Comparison of ENCODE assay signal across 1 cellular context in the genomic region with DNA sequence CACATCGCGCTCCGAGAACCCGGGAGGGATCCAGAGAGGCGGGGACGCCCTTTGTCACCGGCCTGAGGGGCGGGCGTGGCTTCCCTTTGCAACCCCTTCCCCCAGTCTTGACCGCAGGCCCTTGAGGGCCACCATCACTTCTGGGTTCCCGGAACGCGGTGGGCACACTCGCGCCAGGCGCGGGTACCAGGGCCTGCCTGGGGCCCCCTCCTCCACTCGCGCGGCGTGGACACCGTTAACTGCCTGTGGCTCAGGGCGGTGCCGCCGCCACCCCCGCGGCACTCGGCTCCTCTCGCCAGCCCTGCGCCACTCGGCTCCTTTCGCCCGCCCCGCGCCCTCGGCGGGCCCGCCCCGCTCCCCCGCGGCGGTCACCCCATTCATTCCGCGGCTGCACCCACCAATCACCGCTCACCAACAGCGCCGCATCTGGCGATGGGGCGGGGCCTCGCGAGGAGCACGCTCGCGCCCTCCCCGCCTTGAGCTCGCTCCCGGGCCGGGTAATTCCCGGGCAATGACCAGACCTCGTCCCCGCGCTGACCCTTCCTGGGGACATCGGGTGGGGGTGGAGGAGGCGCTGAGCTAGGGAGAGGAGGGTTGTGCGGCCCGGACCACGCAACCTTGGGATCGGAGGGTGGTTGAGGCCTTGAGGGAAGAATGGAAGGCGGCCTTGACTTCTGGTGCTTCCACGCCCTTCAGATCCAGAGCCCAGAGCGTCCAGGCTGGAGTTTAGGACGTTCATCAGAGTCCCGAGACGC.
TF ChIP-seq lines count a peak whose summit lies in the region.

No MANE protein-coding gene starts in this region.

TF ChIP-seq in K562, 482 proteins besides CTCF, POLR2A, EP300 and RAD21 (continued from another document and continues in another):
- TF ChIP-seq, protein P1, sequence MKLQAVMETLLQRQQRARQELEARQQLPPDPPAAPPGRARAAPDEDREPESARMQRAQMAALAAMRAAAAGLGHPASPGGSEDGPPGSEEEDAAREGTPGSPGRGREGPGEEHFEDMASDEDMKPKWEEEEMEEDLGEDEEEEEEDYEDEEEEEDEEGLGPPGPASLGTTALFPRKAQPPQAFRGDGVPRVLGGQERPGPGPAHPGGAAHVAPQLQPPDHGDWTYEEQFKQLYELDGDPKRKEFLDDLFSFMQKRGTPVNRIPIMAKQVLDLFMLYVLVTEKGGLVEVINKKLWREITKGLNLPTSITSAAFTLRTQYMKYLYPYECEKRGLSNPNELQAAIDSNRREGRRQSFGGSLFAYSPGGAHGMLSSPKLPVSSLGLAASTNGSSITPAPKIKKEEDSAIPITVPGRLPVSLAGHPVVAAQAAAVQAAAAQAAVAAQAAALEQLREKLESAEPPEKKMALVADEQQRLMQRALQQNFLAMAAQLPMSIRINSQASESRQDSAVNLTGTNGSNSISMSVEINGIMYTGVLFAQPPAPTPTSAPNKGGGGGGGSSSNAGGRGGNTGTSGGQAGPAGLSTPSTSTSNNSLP (IDR thresholded peaks at IDR 0.05; ENCODE audit: borderline replicate concordance, low read depth, low read length) = peak; percentile 37; the same call in 1 of the 2 replicates
- TF ChIP-seq ZEB2 (IDR thresholded peaks at IDR 0.05) (peak; percentile 50; the same call in 1 of the 2 replicates), ZBTB17 (CRISPR knock-in tag; IDR thresholded peaks at IDR 0.05) (peak; percentile 93), L3MBTL2 (IDR thresholded peaks at IDR 0.05) (peak; percentile 60), ZFX (CRISPR knock-in tag; IDR thresholded peaks at IDR 0.05) (peak; percentile 91), MAZ (CRISPR knock-in tag; conservative IDR thresholded peaks at IDR 0.05 in 1 of 2, IDR thresholded peaks at IDR 0.05 in 1 of 2) (peak; percentile 96 to 100), LARP7 (IDR thresholded peaks at IDR 0.05) (peak; percentile 66; the same call in 1 of the 2 replicates), KAT7 (CRISPR knock-in tag; IDR thresholded peaks at IDR 0.05; ENCODE audit: borderline replicate concordance) (no peak; the same call in 1 of the 2 replicates), FOXK2 (conservative IDR thresholded peaks at IDR 0.05 in 1 of 2, IDR thresholded peaks at IDR 0.05 in 1 of 2; ENCODE audit: low read depth in 2 of 2) (peak in 1 of 2 experiments; percentile 12; a peak in 1 of 4 replicates), ARID1B (IDR thresholded peaks at IDR 0.05) (peak; percentile 53), NFIX (CRISPR knock-in tag; IDR thresholded peaks at IDR 0.05; ENCODE audit: low read depth) (no peak), HMGN3 (IDR thresholded peaks at IDR 0.05; ENCODE audit: borderline replicate concordance, extremely low read depth, insufficient read length, low read depth, low read length) (peak; percentile 94), TOE1 (IDR thresholded peaks at IDR 0.05; ENCODE audit: borderline replicate concordance) (peak; percentile 93), TOE1 (CRISPR knock-in tag; IDR thresholded peaks at IDR 0.05; ENCODE audit: borderline replicate concordance, low read depth) (no peak), POU5F1 (IDR thresholded peaks at IDR 0.05; ENCODE audit: borderline replicate concordance, low read depth, low read length, partially characterized antibody) (no peak), HDAC6 (IDR thresholded peaks at IDR 0.05; ENCODE audit: low read depth, low read length) (no peak), TBL1XR1 (IDR thresholded peaks at IDR 0.05; ENCODE audit: low read length in 2 of 2) (peak in 1 of 2 experiments; percentile 78; a peak in 1 of 4 replicates), ZNF324 (CRISPR knock-in tag; IDR thresholded peaks at IDR 0.05) (0 out of 2 replicates have a peak, but pooled peaks have one; percentile 41), ZNF583 (CRISPR knock-in tag; IDR thresholded peaks at IDR 0.05) (peak; percentile 50; the same call in 1 of the 2 replicates), ESRRA (IDR thresholded peaks at IDR 0.05; ENCODE audit: borderline replicate concordance, low read depth) (peak; percentile 94), MYC (IDR thresholded peaks at IDR 0.05; ENCODE audit: low read depth, low read length) (peak; percentile 52), MYC (CRISPR knock-in tag; IDR thresholded peaks at IDR 0.05; ENCODE audit: borderline replicate concordance, low read depth) (no peak), POLR2H (tag; IDR thresholded peaks at IDR 0.05; ENCODE audit: low read depth) (peak; percentile 72; the same call in 1 of the 2 replicates), SMAD4 (CRISPR knock-in tag; conservative IDR thresholded peaks at IDR 0.05) (peak; percentile 85), CREB1 (IDR thresholded peaks at IDR 0.05) (peak; percentile 68), CREB1 (CRISPR knock-in tag; IDR thresholded peaks at IDR 0.05) (no peak; the same call in 1 of the 2 replicates), ZNF311 (CRISPR knock-in tag; IDR thresholded peaks at IDR 0.05) (0 out of 2 replicates have a peak, but pooled peaks have one; percentile 8), ZNF239 (CRISPR knock-in tag; IDR thresholded peaks at IDR 0.05) (no peak)
- TF ChIP-seq, protein P2, sequence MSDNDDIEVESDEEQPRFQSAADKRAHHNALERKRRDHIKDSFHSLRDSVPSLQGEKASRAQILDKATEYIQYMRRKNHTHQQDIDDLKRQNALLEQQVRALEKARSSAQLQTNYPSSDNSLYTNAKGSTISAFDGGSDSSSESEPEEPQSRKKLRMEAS (CRISPR knock-in tag; IDR thresholded peaks at IDR 0.05) = peak; percentile 74
- TF ChIP-seq, protein P3, sequence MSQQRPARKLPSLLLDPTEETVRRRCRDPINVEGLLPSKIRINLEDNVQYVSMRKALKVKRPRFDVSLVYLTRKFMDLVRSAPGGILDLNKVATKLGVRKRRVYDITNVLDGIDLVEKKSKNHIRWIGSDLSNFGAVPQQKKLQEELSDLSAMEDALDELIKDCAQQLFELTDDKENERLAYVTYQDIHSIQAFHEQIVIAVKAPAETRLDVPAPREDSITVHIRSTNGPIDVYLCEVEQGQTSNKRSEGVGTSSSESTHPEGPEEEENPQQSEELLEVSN (IDR thresholded peaks at IDR 0.05; ENCODE audit: borderline replicate concordance in 1 of 2, extremely low read depth in 1 of 2, insufficient read depth in 1 of 2, insufficient read length in 1 of 2, low read depth in 1 of 2, low read length in 1 of 2, poor library complexity in 1 of 2, severe bottlenecking in 1 of 2) = peak; percentile 23 to 64
- TF ChIP-seq, protein P4, sequence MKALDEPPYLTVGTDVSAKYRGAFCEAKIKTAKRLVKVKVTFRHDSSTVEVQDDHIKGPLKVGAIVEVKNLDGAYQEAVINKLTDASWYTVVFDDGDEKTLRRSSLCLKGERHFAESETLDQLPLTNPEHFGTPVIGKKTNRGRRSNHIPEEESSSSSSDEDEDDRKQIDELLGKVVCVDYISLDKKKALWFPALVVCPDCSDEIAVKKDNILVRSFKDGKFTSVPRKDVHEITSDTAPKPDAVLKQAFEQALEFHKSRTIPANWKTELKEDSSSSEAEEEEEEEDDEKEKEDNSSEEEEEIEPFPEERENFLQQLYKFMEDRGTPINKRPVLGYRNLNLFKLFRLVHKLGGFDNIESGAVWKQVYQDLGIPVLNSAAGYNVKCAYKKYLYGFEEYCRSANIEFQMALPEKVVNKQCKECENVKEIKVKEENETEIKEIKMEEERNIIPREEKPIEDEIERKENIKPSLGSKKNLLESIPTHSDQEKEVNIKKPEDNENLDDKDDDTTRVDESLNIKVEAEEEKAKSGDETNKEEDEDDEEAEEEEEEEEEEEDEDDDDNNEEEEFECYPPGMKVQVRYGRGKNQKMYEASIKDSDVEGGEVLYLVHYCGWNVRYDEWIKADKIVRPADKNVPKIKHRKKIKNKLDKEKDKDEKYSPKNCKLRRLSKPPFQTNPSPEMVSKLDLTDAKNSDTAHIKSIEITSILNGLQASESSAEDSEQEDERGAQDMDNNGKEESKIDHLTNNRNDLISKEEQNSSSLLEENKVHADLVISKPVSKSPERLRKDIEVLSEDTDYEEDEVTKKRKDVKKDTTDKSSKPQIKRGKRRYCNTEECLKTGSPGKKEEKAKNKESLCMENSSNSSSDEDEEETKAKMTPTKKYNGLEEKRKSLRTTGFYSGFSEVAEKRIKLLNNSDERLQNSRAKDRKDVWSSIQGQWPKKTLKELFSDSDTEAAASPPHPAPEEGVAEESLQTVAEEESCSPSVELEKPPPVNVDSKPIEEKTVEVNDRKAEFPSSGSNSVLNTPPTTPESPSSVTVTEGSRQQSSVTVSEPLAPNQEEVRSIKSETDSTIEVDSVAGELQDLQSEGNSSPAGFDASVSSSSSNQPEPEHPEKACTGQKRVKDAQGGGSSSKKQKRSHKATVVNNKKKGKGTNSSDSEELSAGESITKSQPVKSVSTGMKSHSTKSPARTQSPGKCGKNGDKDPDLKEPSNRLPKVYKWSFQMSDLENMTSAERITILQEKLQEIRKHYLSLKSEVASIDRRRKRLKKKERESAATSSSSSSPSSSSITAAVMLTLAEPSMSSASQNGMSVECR (CRISPR knock-in tag; IDR thresholded peaks at IDR 0.05) = no peak; the same call in 1 of the 2 replicates
- TF ChIP-seq, protein P5, sequence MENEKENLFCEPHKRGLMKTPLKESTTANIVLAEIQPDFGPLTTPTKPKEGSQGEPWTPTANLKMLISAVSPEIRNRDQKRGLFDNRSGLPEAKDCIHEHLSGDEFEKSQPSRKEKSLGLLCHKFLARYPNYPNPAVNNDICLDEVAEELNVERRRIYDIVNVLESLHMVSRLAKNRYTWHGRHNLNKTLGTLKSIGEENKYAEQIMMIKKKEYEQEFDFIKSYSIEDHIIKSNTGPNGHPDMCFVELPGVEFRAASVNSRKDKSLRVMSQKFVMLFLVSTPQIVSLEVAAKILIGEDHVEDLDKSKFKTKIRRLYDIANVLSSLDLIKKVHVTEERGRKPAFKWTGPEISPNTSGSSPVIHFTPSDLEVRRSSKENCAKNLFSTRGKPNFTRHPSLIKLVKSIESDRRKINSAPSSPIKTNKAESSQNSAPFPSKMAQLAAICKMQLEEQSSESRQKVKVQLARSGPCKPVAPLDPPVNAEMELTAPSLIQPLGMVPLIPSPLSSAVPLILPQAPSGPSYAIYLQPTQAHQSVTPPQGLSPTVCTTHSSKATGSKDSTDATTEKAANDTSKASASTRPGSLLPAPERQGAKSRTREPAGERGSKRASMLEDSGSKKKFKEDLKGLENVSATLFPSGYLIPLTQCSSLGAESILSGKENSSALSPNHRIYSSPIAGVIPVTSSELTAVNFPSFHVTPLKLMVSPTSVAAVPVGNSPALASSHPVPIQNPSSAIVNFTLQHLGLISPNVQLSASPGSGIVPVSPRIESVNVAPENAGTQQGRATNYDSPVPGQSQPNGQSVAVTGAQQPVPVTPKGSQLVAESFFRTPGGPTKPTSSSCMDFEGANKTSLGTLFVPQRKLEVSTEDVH (IDR thresholded peaks at IDR 0.05; ENCODE audit: low read depth, partially characterized antibody) = peak; percentile 56
- TF ChIP-seq, protein P6, sequence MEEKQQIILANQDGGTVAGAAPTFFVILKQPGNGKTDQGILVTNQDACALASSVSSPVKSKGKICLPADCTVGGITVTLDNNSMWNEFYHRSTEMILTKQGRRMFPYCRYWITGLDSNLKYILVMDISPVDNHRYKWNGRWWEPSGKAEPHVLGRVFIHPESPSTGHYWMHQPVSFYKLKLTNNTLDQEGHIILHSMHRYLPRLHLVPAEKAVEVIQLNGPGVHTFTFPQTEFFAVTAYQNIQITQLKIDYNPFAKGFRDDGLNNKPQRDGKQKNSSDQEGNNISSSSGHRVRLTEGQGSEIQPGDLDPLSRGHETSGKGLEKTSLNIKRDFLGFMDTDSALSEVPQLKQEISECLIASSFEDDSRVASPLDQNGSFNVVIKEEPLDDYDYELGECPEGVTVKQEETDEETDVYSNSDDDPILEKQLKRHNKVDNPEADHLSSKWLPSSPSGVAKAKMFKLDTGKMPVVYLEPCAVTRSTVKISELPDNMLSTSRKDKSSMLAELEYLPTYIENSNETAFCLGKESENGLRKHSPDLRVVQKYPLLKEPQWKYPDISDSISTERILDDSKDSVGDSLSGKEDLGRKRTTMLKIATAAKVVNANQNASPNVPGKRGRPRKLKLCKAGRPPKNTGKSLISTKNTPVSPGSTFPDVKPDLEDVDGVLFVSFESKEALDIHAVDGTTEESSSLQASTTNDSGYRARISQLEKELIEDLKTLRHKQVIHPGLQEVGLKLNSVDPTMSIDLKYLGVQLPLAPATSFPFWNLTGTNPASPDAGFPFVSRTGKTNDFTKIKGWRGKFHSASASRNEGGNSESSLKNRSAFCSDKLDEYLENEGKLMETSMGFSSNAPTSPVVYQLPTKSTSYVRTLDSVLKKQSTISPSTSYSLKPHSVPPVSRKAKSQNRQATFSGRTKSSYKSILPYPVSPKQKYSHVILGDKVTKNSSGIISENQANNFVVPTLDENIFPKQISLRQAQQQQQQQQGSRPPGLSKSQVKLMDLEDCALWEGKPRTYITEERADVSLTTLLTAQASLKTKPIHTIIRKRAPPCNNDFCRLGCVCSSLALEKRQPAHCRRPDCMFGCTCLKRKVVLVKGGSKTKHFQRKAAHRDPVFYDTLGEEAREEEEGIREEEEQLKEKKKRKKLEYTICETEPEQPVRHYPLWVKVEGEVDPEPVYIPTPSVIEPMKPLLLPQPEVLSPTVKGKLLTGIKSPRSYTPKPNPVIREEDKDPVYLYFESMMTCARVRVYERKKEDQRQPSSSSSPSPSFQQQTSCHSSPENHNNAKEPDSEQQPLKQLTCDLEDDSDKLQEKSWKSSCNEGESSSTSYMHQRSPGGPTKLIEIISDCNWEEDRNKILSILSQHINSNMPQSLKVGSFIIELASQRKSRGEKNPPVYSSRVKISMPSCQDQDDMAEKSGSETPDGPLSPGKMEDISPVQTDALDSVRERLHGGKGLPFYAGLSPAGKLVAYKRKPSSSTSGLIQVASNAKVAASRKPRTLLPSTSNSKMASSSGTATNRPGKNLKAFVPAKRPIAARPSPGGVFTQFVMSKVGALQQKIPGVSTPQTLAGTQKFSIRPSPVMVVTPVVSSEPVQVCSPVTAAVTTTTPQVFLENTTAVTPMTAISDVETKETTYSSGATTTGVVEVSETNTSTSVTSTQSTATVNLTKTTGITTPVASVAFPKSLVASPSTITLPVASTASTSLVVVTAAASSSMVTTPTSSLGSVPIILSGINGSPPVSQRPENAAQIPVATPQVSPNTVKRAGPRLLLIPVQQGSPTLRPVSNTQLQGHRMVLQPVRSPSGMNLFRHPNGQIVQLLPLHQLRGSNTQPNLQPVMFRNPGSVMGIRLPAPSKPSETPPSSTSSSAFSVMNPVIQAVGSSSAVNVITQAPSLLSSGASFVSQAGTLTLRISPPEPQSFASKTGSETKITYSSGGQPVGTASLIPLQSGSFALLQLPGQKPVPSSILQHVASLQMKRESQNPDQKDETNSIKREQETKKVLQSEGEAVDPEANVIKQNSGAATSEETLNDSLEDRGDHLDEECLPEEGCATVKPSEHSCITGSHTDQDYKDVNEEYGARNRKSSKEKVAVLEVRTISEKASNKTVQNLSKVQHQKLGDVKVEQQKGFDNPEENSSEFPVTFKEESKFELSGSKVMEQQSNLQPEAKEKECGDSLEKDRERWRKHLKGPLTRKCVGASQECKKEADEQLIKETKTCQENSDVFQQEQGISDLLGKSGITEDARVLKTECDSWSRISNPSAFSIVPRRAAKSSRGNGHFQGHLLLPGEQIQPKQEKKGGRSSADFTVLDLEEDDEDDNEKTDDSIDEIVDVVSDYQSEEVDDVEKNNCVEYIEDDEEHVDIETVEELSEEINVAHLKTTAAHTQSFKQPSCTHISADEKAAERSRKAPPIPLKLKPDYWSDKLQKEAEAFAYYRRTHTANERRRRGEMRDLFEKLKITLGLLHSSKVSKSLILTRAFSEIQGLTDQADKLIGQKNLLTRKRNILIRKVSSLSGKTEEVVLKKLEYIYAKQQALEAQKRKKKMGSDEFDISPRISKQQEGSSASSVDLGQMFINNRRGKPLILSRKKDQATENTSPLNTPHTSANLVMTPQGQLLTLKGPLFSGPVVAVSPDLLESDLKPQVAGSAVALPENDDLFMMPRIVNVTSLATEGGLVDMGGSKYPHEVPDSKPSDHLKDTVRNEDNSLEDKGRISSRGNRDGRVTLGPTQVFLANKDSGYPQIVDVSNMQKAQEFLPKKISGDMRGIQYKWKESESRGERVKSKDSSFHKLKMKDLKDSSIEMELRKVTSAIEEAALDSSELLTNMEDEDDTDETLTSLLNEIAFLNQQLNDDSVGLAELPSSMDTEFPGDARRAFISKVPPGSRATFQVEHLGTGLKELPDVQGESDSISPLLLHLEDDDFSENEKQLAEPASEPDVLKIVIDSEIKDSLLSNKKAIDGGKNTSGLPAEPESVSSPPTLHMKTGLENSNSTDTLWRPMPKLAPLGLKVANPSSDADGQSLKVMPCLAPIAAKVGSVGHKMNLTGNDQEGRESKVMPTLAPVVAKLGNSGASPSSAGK (IDR thresholded peaks at IDR 0.05) = peak; percentile 63
